ENCODE assay signal across 13 cellular contexts in genomic region chr15:26882112-26882511, GRCh38. TPM values are rescaled to one million over a fixed set of nuclear protein-coding genes. Genes with fewer than 3 reads are reported as not detected.
DNase-seq lines count a peak whose midpoint lies in the region; ATAC-seq and TF ChIP-seq lines count a peak whose summit lies in the region.
"Had no signal": no experiment of that assay in that cellular context is flagged by ENCODE, and none has a peak within 500 bp of the region (broad histone marks: within the 10 kb centered on the region; RNA-seq: fewer than 3 reads in every experiment).

No MANE protein-coding gene starts in this region.

- WGBS in esophagus muscularis mucosa: 86% methylated on average over 9 of the region's 9 CpGs

- DNase-seq in RWPE2 (ENCODE audit: low spot score) (no peak), esophagus muscularis mucosa (ENCODE audit: extremely low spot score) (peak; percentile 68), occipital lobe (lab: John Stamatoyannopoulos, UW) (peak; percentile 72), NCI-H1048 (lab: John Stamatoyannopoulos, UW) (no peak)
- DNase-seq in central memory CD4-positive, alpha-beta T cell: no peak
- DNase-seq: CD4-positive, CD25-positive, alpha-beta regulatory T cell; DMS53; GOT3; H9 had no signal

- no peak overlapping the region for H3K4me3 ChIP-seq in RWPE2 (ENCODE audit: severe bottlenecking)
- H3K4me3 ChIP-seq in esophagus muscularis mucosa: no peak overlapping the region
- H3K4me3 ChIP-seq: A549; BLaER1 treated with 17β-estradiol and CSF1 and Interleukin-3, amounts not matched to agents 10 nM and 100 nM had no signal

- H3K36me3 ChIP-seq in RWPE2 (ENCODE audit: low read depth) (no peaks in the 10 kb centered on the region), esophagus muscularis mucosa (peaks cover 0 to 20% (median 2%) of the 10 kb centered on the region in 4 donors)
- H3K36me3 ChIP-seq: BLaER1 treated with 17β-estradiol and CSF1 and Interleukin-3, amounts not matched to agents 10 nM and 100 nM had no signal

- H3K9me3 ChIP-seq in RWPE2 (ENCODE audit: severe bottlenecking): no peaks in the 10 kb centered on the region
- H3K9me3 ChIP-seq in esophagus muscularis mucosa: no peaks in the 10 kb centered on the region
- H3K9me3 ChIP-seq: A549; BLaER1 treated with 17β-estradiol and CSF1 and Interleukin-3, amounts not matched to agents 10 nM and 100 nM had no signal

- H3K4me1 ChIP-seq in RWPE2 (ENCODE audit: insufficient read depth, poor library complexity, severe bottlenecking): no peaks in the 10 kb centered on the region
- peaks cover 0 to 19% (median 0%) of the 10 kb centered on the region in 4 donors for H3K4me1 ChIP-seq in esophagus muscularis mucosa
- H3K4me1 ChIP-seq: A549 had no signal

- ATAC-seq in RWPE2 (ENCODE audit: low read depth): peak; percentile 15; the same call in 1 of the 3 replicates
- no peak for ATAC-seq in HG03354 (IDR thresholded peaks at IDR 0.05; ENCODE audit: poor library complexity, severe bottlenecking, unreplicated experiment)
- ATAC-seq: A549 had no signal

- intact Hi-C loops in esophagus muscularis mucosa (cut with DNase I): no loop called here

- H3K27ac ChIP-seq in RWPE2 (ENCODE audit: poor library complexity, severe bottlenecking) (no peak overlapping the region), esophagus muscularis mucosa (replicated peaks in 1 of 4) (no peak overlapping the region)
- H3K27ac ChIP-seq: A549; BLaER1 treated with 17β-estradiol and CSF1 and Interleukin-3, amounts not matched to agents 10 nM and 100 nM; HL-60 had no signal

- H3K27me3 ChIP-seq in RWPE2 (ENCODE audit: insufficient read depth, poor library complexity, severe bottlenecking) (peaks cover 8% of the 10 kb centered on the region), esophagus muscularis mucosa (no peaks in the 10 kb centered on the region)
- H3K27me3 ChIP-seq: BLaER1 treated with 17β-estradiol and CSF1 and Interleukin-3, amounts not matched to agents 10 nM and 100 nM had no signal

- no peak for TF ChIP-seq POLR2A in esophagus muscularis mucosa (IDR thresholded peaks at IDR 0.05; ENCODE audit: low read depth)

- no peak for TF ChIP-seq EP300 in esophagus muscularis mucosa (IDR thresholded peaks at IDR 0.05)

- no peak for TF ChIP-seq CTCF in RWPE2 (IDR thresholded peaks at IDR 0.05; ENCODE audit: poor library complexity, severe bottlenecking)
- TF ChIP-seq CTCF in esophagus muscularis mucosa (IDR thresholded peaks at IDR 0.05): no peak

RNA-seq across cellular contexts. Expression of gene GABRA5, which starts 15.2 kb away (rescaled TPM):
- total RNA-seq in esophagus muscularis mucosa (100 to 1,000 TPM in 1 of 4 donors, 10 to 100 TPM in 3; 10.3 to 103 (median 38.0) TPM), occipital lobe (38.1 TPM)
- total RNA-seq: CD4-positive, CD25-positive, alpha-beta regulatory T cell had no signal

Comparison
In these comparisons a context has a peak if more than half of its experiments do, and no peak if none do; other contexts are left out.
1. DNase-seq: peak in esophagus muscularis mucosa (single experiment) and occipital lobe (single experiment); none in RWPE2 (single experiment), NCI-H1048 (single experiment) and central memory CD4-positive, alpha-beta T cell (single experiment).